Comparison of ENCODE assay signal across 22 cellular contexts in the genomic region with DNA sequence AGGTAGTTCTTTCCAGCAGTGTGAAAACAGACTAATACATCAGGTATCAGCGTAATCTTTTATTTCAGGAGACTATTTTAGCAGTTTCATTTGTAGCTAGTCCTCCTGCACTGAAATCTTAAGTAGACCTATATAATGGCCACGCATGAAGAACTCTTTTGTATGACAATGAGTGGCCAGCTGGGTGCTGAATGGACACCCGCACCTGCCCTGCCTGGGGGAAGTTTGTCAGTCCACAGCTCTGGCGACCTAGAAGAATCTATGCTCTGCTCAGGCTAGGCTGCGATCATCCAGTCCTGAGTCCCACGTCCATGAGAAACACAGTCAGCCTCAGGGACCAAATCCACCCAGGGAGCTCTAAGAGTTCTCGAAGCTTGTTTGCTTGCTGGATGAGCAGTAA.
DNase-seq lines count a peak whose midpoint lies in the region; ATAC-seq and TF ChIP-seq lines count a peak whose summit lies in the region.
"Had no signal": no experiment of that assay in that cellular context is flagged by ENCODE, and none has a peak within 500 bp of the region (broad histone marks: within the 10 kb centered on the region; RNA-seq: fewer than 3 reads in every experiment).

No MANE protein-coding gene starts in this region.

- H3K36me3 Mint-ChIP-seq in WTC11: no peaks in the 10 kb centered on the region
- H3K36me3 Mint-ChIP-seq: IgD-negative memory B cell had no signal

- H3K9me3 Mint-ChIP-seq in WTC11: no peaks in the 10 kb centered on the region
- H3K9me3 Mint-ChIP-seq: IgD-negative memory B cell had no signal

- no peaks in the 10 kb centered on the region for H3K4me1 ChIP-seq in ascending aorta

- POLR2A ChIA-PET in WTC11 (lab: Charles Lee): no interaction called here

- no peak overlapping the region for H3K4me3 ChIP-seq in ascending aorta
- H3K4me3 ChIP-seq: MG63, SK-N-MC had no signal

- H3K4me1 Mint-ChIP-seq in WTC11: peaks cover 35% of the 10 kb centered on the region
- H3K4me1 Mint-ChIP-seq: IgD-negative memory B cell had no signal

- DNase-seq in DMS153 (lab: John Stamatoyannopoulos, UW) (peak; percentile 19), DMS153 treated with DMSO at 0.1 percent for 48 hours (lab: John Stamatoyannopoulos, UW; ENCODE audit: unreplicated experiment) (no peak), COLO668 (lab: John Stamatoyannopoulos, UW; ENCODE audit: unreplicated experiment) (peak; percentile 72), NCI-H1092 treated with DMSO at 0.1 percent for 48 hours (lab: John Stamatoyannopoulos, UW) (peak; percentile 2), WTC11 (ENCODE audit: low spot score) (peak; percentile 25), NCI-H2171 (lab: John Stamatoyannopoulos, UW) (no peak), NCI-H2171 treated with DMSO at 0.1 percent for 48 hours (lab: John Stamatoyannopoulos, UW) (no peak), ascending aorta (ENCODE audit: low spot score in 2 of 2) (no peak)
- DNase-seq: AML-193, COR-L47, DMS 273 treated with DMSO at 0.1 percent for 48 hours, Karpas-422, MG63, NCI-H1048, NCI-H1930, NCI-H2227 treated with DMSO at 0.1 percent for 48 hours, NCI-H526 treated with DMSO at 0.1 percent for 48 hours, SHP77 had no signal

- CTCF ChIA-PET in WTC11 (lab: Charles Lee): interaction anchor here (0.9 kb wide), 1 partner anchor 9 kb away, joined by 4 read pairs; no protein-coding TSS in a partner anchor

- no peaks in the 10 kb centered on the region for H3K9me3 ChIP-seq in ascending aorta
- H3K9me3 ChIP-seq: MG63 had no signal

- peak; percentile 82 for ATAC-seq in WTC11

- no peak overlapping the region for H3K4me3 Mint-ChIP-seq in WTC11
- H3K4me3 Mint-ChIP-seq: IgD-negative memory B cell had no signal

- TF ChIP-seq CTCF in WTC11 (IDR thresholded peaks at IDR 0.05) (no peak), ascending aorta (IDR thresholded peaks at IDR 0.05) (no peak)

- peak overlapping the region; percentile 31; the same call in 1 of the 2 replicates for H3K27ac Mint-ChIP-seq in WTC11
- H3K27ac Mint-ChIP-seq: IgD-negative memory B cell had no signal

- H3K36me3 ChIP-seq in ascending aorta: no peaks in the 10 kb centered on the region
- H3K36me3 ChIP-seq: MG63 had no signal

- no peaks in the 10 kb centered on the region for H3K27me3 ChIP-seq in ascending aorta
- H3K27me3 ChIP-seq: MG63 had no signal

- no peak overlapping the region for H3K27ac ChIP-seq in ascending aorta
- H3K27ac ChIP-seq: 22Rv1, C4-2B had no signal

- intact Hi-C loops in ascending aorta (cut with DNase I): no loop called here

- H3K27me3 Mint-ChIP-seq in WTC11 (ENCODE audit: low read depth): 0 out of 2 replicates have a peak, but pooled peaks cover 3% of the 10 kb centered on the region

TF ChIP-seq in WTC11, 78 proteins besides CTCF, POLR2A, EP300 and RAD21:
- TF ChIP-seq ZNF121 (CRISPR knock-in tag; IDR thresholded peaks at IDR 0.05) (peak; percentile 96), HMGA2 (CRISPR knock-in tag; IDR thresholded peaks at IDR 0.05) (no peak)
TF ChIP-seq in WTC11: peak in this region for 1.

Comparison
In these comparisons a context has a peak if more than half of its experiments do, and no peak if none do; other contexts are left out.
1. DNase-seq: peak in DMS153 (single experiment), COLO668 (single experiment), NCI-H1092 treated with DMSO at 0.1 percent for 48 hours (single experiment) and WTC11 (single experiment); none in DMS153 treated with DMSO at 0.1 percent for 48 hours (single experiment), NCI-H2171 (single experiment), NCI-H2171 treated with DMSO at 0.1 percent for 48 hours (single experiment) and ascending aorta (0 of 2).